ENCODE assay signal across 17 cellular contexts in genomic region chr17:29059281-29059680, GRCh38. TPM values are rescaled to one million over a fixed set of nuclear protein-coding genes. Genes with fewer than 3 reads are reported as not detected.
DNase-seq lines count a peak whose midpoint lies in the region; ATAC-seq, FAIRE-seq and TF ChIP-seq lines count a peak whose summit lies in the region.
"Had no signal": no experiment of that assay in that cellular context is flagged by ENCODE, and none has a peak within 500 bp of the region (broad histone marks: within the 10 kb centered on the region; RNA-seq: fewer than 3 reads in every experiment).

No MANE protein-coding gene starts in this region.

- peaks cover 18 to 35% of the 10 kb centered on the region in 2 experiments; a peak in 4 of 5 replicates for H3K27me3 ChIP-seq in K562 (ENCODE audit: control insufficient read depth in 2 of 2, insufficient read depth in 2 of 2, low read length in 2 of 2)

- no peak for FAIRE-seq in K562 (lab: Jason Lieb, UNC)
- FAIRE-seq: GM19239 had no signal

- no TSS peak for BruUV-seq in K562 (replicated peaks; lab: Mats Ljungman, UMichigan)

- H3K79me2 ChIP-seq in K562 (ENCODE audit: control insufficient read depth, insufficient read depth, low read length): no peaks in the 10 kb centered on the region

- no peak for TF ChIP-seq CTCF in K562 (IDR thresholded peaks at IDR 0.05 in 2 of 3, conservative IDR thresholded peaks at IDR 0.05 in 1 of 3; ENCODE audit: insufficient read depth in 2 of 3, low read depth in 1 of 3, low read length in 3 of 3)

- no peak overlapping the region for H3K9ac ChIP-seq in K562 (ENCODE audit: insufficient read depth in 1 of 2, low read depth in 2 of 2, low read length in 2 of 2)

- no peaks in the 10 kb centered on the region for H3K9me3 ChIP-seq in K562 (replicated peaks; ENCODE audit: control insufficient read depth, insufficient read depth, low read depth, low read length)
- H3K9me3 ChIP-seq: gastroesophageal sphincter had no signal

- TF ChIP-seq EP300 in K562 (IDR thresholded peaks at IDR 0.05; ENCODE audit: low read length): no peak

- H3K4me3 ChIP-seq in K562: no peak overlapping the region
- H3K4me3 ChIP-seq: gastroesophageal sphincter had no signal

- DNase-seq in Caki2 (ENCODE audit: low read depth) (peak; percentile 15), M059J (ENCODE audit: low read depth) (peak; percentile 73), K562 (ENCODE audit: extremely low read depth in 1 of 4, low spot score in 3 of 4) (no peak), kidney glomerular epithelial cell (lab: John Stamatoyannopoulos, UW) (peak; percentile 76), 8988T (no peak), AG20443 (ENCODE audit: low spot score) (no peak)
- DNase-seq: activated CD4-positive, alpha-beta T cell treated with anti-CD3 and anti-CD28 coated beads for 36 hours; CD4-positive, alpha-beta memory T cell; H9; Karpas-422; left ventricle myocardium superior; NCI-H524 treated with DMSO at 0.1 percent for 48 hours had no signal

- no peaks in the 10 kb centered on the region for H3K9me1 ChIP-seq in K562 (ENCODE audit: control insufficient read depth, insufficient read depth, low read length)

- no peak for TF ChIP-seq POLR2A in K562 (conservative IDR thresholded peaks at IDR 0.05)

- no peak for TF ChIP-seq RAD21 in K562 (CRISPR knock-in tag; conservative IDR thresholded peaks at IDR 0.05 in 1 of 2, IDR thresholded peaks at IDR 0.05 in 1 of 2)

- ATAC-seq in K562 (no peak), HG03135 (IDR thresholded peaks at IDR 0.05; ENCODE audit: unreplicated experiment) (no peak), GM18498 (IDR thresholded peaks at IDR 0.05; ENCODE audit: unreplicated experiment) (no peak)
- ATAC-seq: activated CD4-positive, alpha-beta T cell treated with anti-CD3 and anti-CD28 coated beads for 36 hours; gastroesophageal sphincter; left ventricle myocardium superior had no signal

- CTCF ChIA-PET in K562 (lab: Yijun Ruan, JAX; ENCODE audit: low intra/inter-chr PET ratio): no interaction called here

- no peak overlapping the region for H3K27ac ChIP-seq in K562 (ENCODE audit: extremely low read depth, low read depth, low read length)
- H3K27ac ChIP-seq: gastroesophageal sphincter had no signal

- intact Hi-C loops in K562 (cut with micrococcal nuclease): no loop called here

- no peaks in the 10 kb centered on the region for H3K36me3 ChIP-seq in K562 (ENCODE audit: control insufficient read depth, insufficient read depth, low read length)
- H3K36me3 ChIP-seq: gastroesophageal sphincter had no signal

- POLR2A ChIA-PET in K562 (lab: Yijun Ruan, JAX): interaction anchor here (1.0 to 1.8 kb wide), 3 partner anchors 8 to 43 kb away, joined by 3 to 4 read pairs (median 4); no protein-coding TSS in a partner anchor

- no peak overlapping the region for H3K4me2 ChIP-seq in K562 (ENCODE audit: insufficient read depth, low read length)

- 29% methylated on average over 2 of the region's 2 CpGs for WGBS in K562 (ENCODE audit: insufficient coverage, low coverage, missing lambda C conversion rate)

- no peak overlapping the region for H2AFZ ChIP-seq in K562 (ENCODE audit: low read depth, low read length)

- peaks cover 7% of the 10 kb centered on the region; the same call in 1 of the 2 replicates for H4K20me1 ChIP-seq in K562 (replicated peaks; ENCODE audit: control insufficient read depth, insufficient read depth, low read length)

- in situ Hi-C loops in Caki2 (cut with HindIII; ENCODE audit: low pct_unique_long_range_greater_than_20kb, low sequenced_read_pairs): no loop called here
- in situ Hi-C loops in K562 (cut with MboI): no loop called here

- peaks cover 2 to 6% of the 10 kb centered on the region in 2 experiments; a peak in 2 of 5 replicates for H3K4me1 ChIP-seq in K562 (replicated peaks in 1 of 2; ENCODE audit: control insufficient read depth in 2 of 2, insufficient read depth in 2 of 2, low read length in 2 of 2)
- H3K4me1 ChIP-seq: gastroesophageal sphincter had no signal

TF ChIP-seq in K562, 482 proteins besides CTCF, POLR2A, EP300 and RAD21:
- TF ChIP-seq MAX (CRISPR knock-in tag; IDR thresholded peaks at IDR 0.05) (no peak), ZNF707 (CRISPR knock-in tag; conservative IDR thresholded peaks at IDR 0.05) (no peak), RFX1 (IDR thresholded peaks at IDR 0.05) (peak; percentile 9; the same call in 1 of the 2 replicates), HIVEP1 (CRISPR knock-in tag; IDR thresholded peaks at IDR 0.05) (no peak)
TF ChIP-seq in K562: peak in this region for 1.

RNA-seq across cellular contexts. Expression of gene PIPOX, which starts 16.3 kb away (rescaled TPM):
- 1.6 and 10.5 TPM in 2 replicates for total RNA-seq in Caki2 (2014; rRNA removed; shearing (Covaris generic); ENCODE audit: low replicate concordance)
- 0.71 and 5.5 TPM in 2 replicates for total RNA-seq in M059J (2014; rRNA removed; shearing (Covaris generic))
- total RNA-seq in K562 (2011; cell fraction: chromatin; rRNA removed; ENCODE audit: low replicate concordance): 7.2 and 10.4 TPM in 2 replicates
- 6.4 and 7.5 TPM in 2 replicates for total RNA-seq in K562 (2011; cell fraction: nucleolus; rRNA removed)
- total RNA-seq in K562 (2011; cell fraction: nucleoplasm; rRNA removed): 6.7 and 6.8 TPM in 2 replicates
- total RNA-seq in K562 (2014; rRNA removed): 0.24 and 2.2 TPM in 2 replicates
- total RNA-seq in K562 (2014; rRNA removed; fragmentation: Illumina TruSeq; extraction: Trizol): 0.35 and 0.62 TPM in 2 replicates
- total RNA-seq in K562 (2015; rRNA removed; fragmentation: Illumina TruSeq; extraction: Trizol): 0.38 and 0.72 TPM in 2 replicates
- 0.58 and 0.60 TPM in 2 replicates for total RNA-seq in K562 (2021)
- polyA plus RNA-seq in K562 (2011; rRNA removed): 0.14 and 0.39 TPM in 2 replicates
- 0.27 and 0.52 TPM in 2 replicates for polyA plus RNA-seq in K562 (2011; cell fraction: cytosol; rRNA removed)
- polyA plus RNA-seq in K562 (2011; cell fraction: nucleus; rRNA removed): 0.58 and 1.5 TPM in 2 replicates
- 0.35 and 0.65 TPM in 2 replicates for polyA plus RNA-seq in K562 (2012)
- polyA plus RNA-seq in K562 (2014; fragmentation: Illumina TruSeq; extraction: Trizol): 0.22 and 0.43 TPM in 2 replicates
- polyA plus RNA-seq in K562 (2014; fragmentation: Nextera tagmentation; extraction: Ambion mirVana): not detected
- 0.15 and 0.23 TPM in 2 replicates for polyA plus RNA-seq in K562 (2014; rRNA removed)
- 3.4 and 4.3 TPM in 2 replicates for polyA minus RNA-seq in K562 (2011; rRNA and poly(A)+ RNA removed)
- polyA minus RNA-seq in K562 (2011; cell fraction: cytosol; rRNA and poly(A)+ RNA removed): 1.1 TPM in 1 of 2 replicates, not detected in the other
- 7.7 and 7.9 TPM in 2 replicates for polyA minus RNA-seq in K562 (2011; cell fraction: nucleus; rRNA and poly(A)+ RNA removed)

RNA-seq across cellular contexts. Expression of gene SEZ6, which starts 53.4 kb away (rescaled TPM):
- total RNA-seq in Caki2 (2014; rRNA removed; shearing (Covaris generic); ENCODE audit: low replicate concordance): not detected in 2 replicates
- not detected in 2 replicates for total RNA-seq in M059J (2014; rRNA removed; shearing (Covaris generic))
- total RNA-seq in K562 (2011; cell fraction: chromatin; rRNA removed; ENCODE audit: low replicate concordance): not detected in 2 replicates
- total RNA-seq in K562 (2011; cell fraction: nucleolus; rRNA removed): not detected in 2 replicates
- total RNA-seq in K562 (2011; cell fraction: nucleoplasm; rRNA removed): not detected in 2 replicates
- total RNA-seq in K562 (2014; rRNA removed): not detected in 2 replicates
- not detected in 2 replicates for total RNA-seq in K562 (2014; rRNA removed; fragmentation: Illumina TruSeq; extraction: Trizol)
- not detected in 2 replicates for total RNA-seq in K562 (2015; rRNA removed; fragmentation: Illumina TruSeq; extraction: Trizol)
- total RNA-seq in K562 (2021): not detected in 2 replicates
- not detected in 2 replicates for polyA plus RNA-seq in K562 (2011; rRNA removed)
- polyA plus RNA-seq in K562 (2011; cell fraction: cytosol; rRNA removed): not detected in 2 replicates
- polyA plus RNA-seq in K562 (2011; cell fraction: nucleus; rRNA removed): not detected in 2 replicates
- not detected in 2 replicates for polyA plus RNA-seq in K562 (2012)
- not detected in 2 replicates for polyA plus RNA-seq in K562 (2014; fragmentation: Illumina TruSeq; extraction: Trizol)
- polyA plus RNA-seq in K562 (2014; fragmentation: Nextera tagmentation; extraction: Ambion mirVana): not detected
- not detected in 2 replicates for polyA plus RNA-seq in K562 (2014; rRNA removed)
- not detected in 2 replicates for polyA minus RNA-seq in K562 (2011; rRNA and poly(A)+ RNA removed)
- not detected in 2 replicates for polyA minus RNA-seq in K562 (2011; cell fraction: cytosol; rRNA and poly(A)+ RNA removed)
- not detected in 2 replicates for polyA minus RNA-seq in K562 (2011; cell fraction: nucleus; rRNA and poly(A)+ RNA removed)
- total RNA-seq: activated CD4-positive, alpha-beta T cell treated with anti-CD3 and anti-CD28 coated beads for 36 hours; CD4-positive, alpha-beta memory T cell; left ventricle myocardium superior; omental fat pad had no signal

Comparison
In these comparisons a context has a peak if more than half of its experiments do, and no peak if none do; other contexts are left out.
1. DNase-seq: peak in Caki2 (single experiment), M059J (single experiment) and kidney glomerular epithelial cell (single experiment); none in K562 (0 of 4), 8988T (single experiment) and AG20443 (single experiment).